ENCODE assay signal across 1 cellular context in the genomic region with DNA sequence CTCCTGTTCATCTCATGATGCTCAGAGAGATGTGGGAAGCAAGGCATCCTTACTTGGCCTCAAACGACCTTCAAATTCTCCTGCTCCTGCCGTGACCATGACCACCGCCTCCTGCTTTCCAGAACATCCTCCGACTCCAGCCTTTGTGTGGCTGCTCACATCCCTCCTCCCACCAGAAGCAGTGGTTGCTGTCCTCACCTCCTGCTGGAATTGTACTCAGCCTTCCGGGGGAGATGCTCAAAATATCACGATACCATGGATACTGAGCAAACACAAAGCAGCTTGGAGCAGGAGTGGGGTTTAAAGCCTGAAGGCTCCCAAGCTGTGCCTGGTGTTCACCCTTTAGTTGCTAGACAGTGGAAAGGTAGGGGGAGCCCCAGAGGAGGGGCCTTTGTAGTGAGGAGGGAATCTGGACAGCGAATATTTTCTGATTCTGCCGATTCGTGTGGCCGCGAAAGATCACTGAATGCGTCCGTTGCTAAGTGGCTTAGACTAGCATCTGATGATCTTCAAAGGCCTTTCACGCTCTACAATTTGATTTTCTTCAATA.
TF ChIP-seq lines count a peak whose summit lies in the region.

No MANE protein-coding gene starts in this region.

TF ChIP-seq in SK-N-SH treated with all-trans-retinoic acid at 6 μM for 48 hours, 23 proteins besides CTCF, POLR2A, EP300 and RAD21 (continued from another document):
- TF ChIP-seq POU6F1 (CRISPR knock-in tag; IDR thresholded peaks at IDR 0.05; ENCODE audit: borderline replicate concordance, low read depth): no peak
